Comparison of ENCODE assay signal across 2 cellular contexts in genomic region chr2:162143969-162144368, GRCh38.
TF ChIP-seq lines count a peak whose summit lies in the region.

No MANE protein-coding gene starts in this region.

TF ChIP-seq in SK-N-SH, 30 proteins besides CTCF, POLR2A, EP300 and RAD21 (continued from another document):
- TF ChIP-seq REST (IDR thresholded peaks at IDR 0.05; ENCODE audit: low read depth, low read length), result no peak
- TF ChIP-seq USF2 (IDR thresholded peaks at IDR 0.05; ENCODE audit: borderline replicate concordance, low read depth, low read length), result no peak
- no peak for TF ChIP-seq TAF1 (IDR thresholded peaks at IDR 0.05; ENCODE audit: borderline replicate concordance, low read depth, low read length)
- no peak for TF ChIP-seq USF1 (IDR thresholded peaks at IDR 0.05; ENCODE audit: borderline replicate concordance, low read depth)
- no peak for TF ChIP-seq TEAD4 (IDR thresholded peaks at IDR 0.05; ENCODE audit: borderline replicate concordance, insufficient read depth)
- TF ChIP-seq GATA2 (CRISPR knock-in tag; IDR thresholded peaks at IDR 0.05), result no peak
- TF ChIP-seq PBX3 (IDR thresholded peaks at IDR 0.05), result no peak
- no peak for TF ChIP-seq FOXM1 (IDR thresholded peaks at IDR 0.05; ENCODE audit: low read depth)
- TF ChIP-seq NRF1 (IDR thresholded peaks at IDR 0.05; ENCODE audit: low read depth, low read length), result no peak

TF ChIP-seq in SK-N-SH treated with all-trans-retinoic acid at 6 μM for 48 hours, 23 proteins besides CTCF, POLR2A, EP300 and RAD21 (continued from another document):
- TF ChIP-seq TSHZ2 (CRISPR knock-in tag; IDR thresholded peaks at IDR 0.05), result no peak
- no peak for TF ChIP-seq TCF4 (CRISPR knock-in tag; IDR thresholded peaks at IDR 0.05; ENCODE audit: borderline replicate concordance)
- TF ChIP-seq BACH2 (CRISPR knock-in tag; IDR thresholded peaks at IDR 0.05; ENCODE audit: borderline replicate concordance), result no peak
